Comparison of ENCODE assay signal across 20 cellular contexts in genomic region chr20:32517914-32518592, GRCh38.
DNase-seq lines count a peak whose midpoint lies in the region; ATAC-seq, FAIRE-seq and TF ChIP-seq lines count a peak whose summit lies in the region.
"Had no signal": no experiment of that assay in that cellular context is flagged by ENCODE, and none has a peak within 500 bp of the region (broad histone marks: within the 10 kb centered on the region; RNA-seq: fewer than 3 reads in every experiment).

No MANE protein-coding gene starts in this region.

- H3K36me3 ChIP-seq in left ventricle myocardium inferior = no peaks in the 10 kb centered on the region
- H3K36me3 ChIP-seq in right atrium auricular region = no peaks in the 10 kb centered on the region
- H3K36me3 ChIP-seq in K562 (ENCODE audit: control insufficient read depth, insufficient read depth, low read length) = peaks cover 76% of the 10 kb centered on the region; the same call in 2 of the 3 replicates
- H3K36me3 ChIP-seq in mesenchymal stem cell (ENCODE audit: control insufficient read depth in 1 of 2, insufficient read depth in 2 of 2, low read depth in 1 of 2, low read length in 2 of 2) = peaks cover 0 to 2% of the 10 kb centered on the region in 2 experiments
- H3K36me3 ChIP-seq: neutrophil had no signal

- H3K27ac ChIP-seq in left ventricle myocardium inferior (replicated peaks) (peak overlapping the region; percentile 82), right atrium auricular region (no peak overlapping the region), K562 (ENCODE audit: extremely low read depth, low read depth, low read length) (no peak overlapping the region), mesenchymal stem cell (ENCODE audit: low read length, poor library complexity, severe bottlenecking) (no peak overlapping the region)
- H3K27ac ChIP-seq: neutrophil, testis had no signal

- no peak overlapping the region for H3K14ac ChIP-seq in mesenchymal stem cell (ENCODE audit: low read length in 2 of 2)

- H2BK120ac ChIP-seq in mesenchymal stem cell (ENCODE audit: low read depth, low read length) = no peak overlapping the region

- POLR2A ChIA-PET in K562 (lab: Yijun Ruan, JAX) = interaction anchor here (0.6 kb wide), 1 partner anchor 146 kb away, joined by 3 read pairs; no protein-coding TSS in a partner anchor

- no peaks in the 10 kb centered on the region for H3K79me2 ChIP-seq in K562 (ENCODE audit: control insufficient read depth, insufficient read depth, low read length)

- no peak overlapping the region for H2AK5ac ChIP-seq in mesenchymal stem cell (ENCODE audit: low read length, severe bottlenecking)

- intact Hi-C loops in left ventricle myocardium inferior (cut with micrococcal nuclease) (no loop called here), K562 (cut with micrococcal nuclease) (no loop called here)

- TF ChIP-seq RAD21 in K562 (CRISPR knock-in tag; conservative IDR thresholded peaks at IDR 0.05 in 1 of 2, IDR thresholded peaks at IDR 0.05 in 1 of 2) = no peak

- H3K27me3 ChIP-seq in left ventricle myocardium inferior (ENCODE audit: low read depth) = no peaks in the 10 kb centered on the region
- no peaks in the 10 kb centered on the region for H3K27me3 ChIP-seq in right atrium auricular region
- no peaks in the 10 kb centered on the region for H3K27me3 ChIP-seq in K562 (ENCODE audit: control insufficient read depth in 2 of 2, insufficient read depth in 2 of 2, low read length in 2 of 2)
- peaks cover 5 to 25% of the 10 kb centered on the region in 2 experiments for H3K27me3 ChIP-seq in mesenchymal stem cell (ENCODE audit: control insufficient read depth in 1 of 2, insufficient read depth in 1 of 2, low read length in 2 of 2)
- H3K27me3 ChIP-seq: neutrophil, testis had no signal

- no peak for ATAC-seq in K562
- ATAC-seq: GM12878 had no signal

- no peak for TF ChIP-seq EP300 in K562 (IDR thresholded peaks at IDR 0.05; ENCODE audit: low read length)

- no peak overlapping the region for H2BK5ac ChIP-seq in mesenchymal stem cell (ENCODE audit: low read depth, low read length, poor library complexity, severe bottlenecking)

- no peak overlapping the region for H3K23ac ChIP-seq in mesenchymal stem cell (ENCODE audit: low read length in 2 of 2)

- H2AFZ ChIP-seq in K562 (ENCODE audit: low read depth, low read length) = no peak overlapping the region
- no peak overlapping the region for H2AFZ ChIP-seq in mesenchymal stem cell (ENCODE audit: low read depth, low read length)

- H4K91ac ChIP-seq in mesenchymal stem cell (ENCODE audit: low read length) = peak overlapping the region; percentile 19

- H3K9ac ChIP-seq in K562 (ENCODE audit: insufficient read depth in 1 of 2, low read depth in 2 of 2, low read length in 2 of 2) = peak overlapping the region in 1 of 2 experiments; percentile 56; a peak in 1 of 4 replicates
- H3K9ac ChIP-seq in mesenchymal stem cell (ENCODE audit: low read length) = no peak overlapping the region

- in situ Hi-C loops in K562 (cut with MboI) = loop anchor here (5.0 to 10.0 kb wide), 2 partner anchors 134 to 257 kb away; no protein-coding TSS in a partner anchor

- H3K4me1 ChIP-seq in left ventricle myocardium inferior = peaks cover 39% of the 10 kb centered on the region
- H3K4me1 ChIP-seq in right atrium auricular region = peaks cover 0 to 42% of the 10 kb centered on the region in 2 donors
- H3K4me1 ChIP-seq in K562 (replicated peaks in 1 of 2; ENCODE audit: control insufficient read depth in 2 of 2, insufficient read depth in 2 of 2, low read length in 2 of 2) = peaks cover 5 to 36% of the 10 kb centered on the region in 2 experiments; a peak in 3 of 5 replicates
- peaks cover 17% of the 10 kb centered on the region for H3K4me1 ChIP-seq in mesenchymal stem cell (ENCODE audit: control insufficient read depth, insufficient read depth, low read depth, low read length)

- H3K18ac ChIP-seq in mesenchymal stem cell (ENCODE audit: low read depth in 1 of 2, low read length in 2 of 2) = peak overlapping the region in 1 of 2 experiments; percentile 84

- DNase-seq in left ventricle myocardium inferior (no peak), right atrium auricular region (ENCODE audit: low spot score) (no peak), K562 (ENCODE audit: extremely low read depth in 1 of 4, low spot score in 3 of 4) (no peak), mesenchymal stem cell (no peak), type B pancreatic cell (ENCODE audit: extremely low spot score, unreplicated experiment) (no peak), GM19239 (ENCODE audit: insufficient read length, low spot score) (no peak), inferior parietal cortex (ENCODE audit: extremely low spot score) (no peak)
- DNase-seq in stimulated activated CD4-positive, alpha-beta T cell treated with anti-CD3 and anti-CD28 coated beads, Interleukin-2, amount 100 ng/mL, for 48 hours = no peak
- DNase-seq: DMS53; KBM-7; NCI-H146; NCI-H2171 treated with DMSO at 0.1 percent for 48 hours; stimulated activated CD4-positive, alpha-beta T cell treated with anti-CD3 and anti-CD28 coated beads, Interleukin-15, amount 100 ng/mL, for 24 hours; SW 1271; testis had no signal

- H3K36me3 Mint-ChIP-seq in type B pancreatic cell = peaks cover 5% of the 10 kb centered on the region

- H3K4me3 ChIP-seq in left ventricle myocardium inferior = no peak overlapping the region
- H3K4me3 ChIP-seq in right atrium auricular region = no peak overlapping the region
- no peak overlapping the region for H3K4me3 ChIP-seq in K562
- no peak overlapping the region for H3K4me3 ChIP-seq in mesenchymal stem cell (ENCODE audit: insufficient read depth in 1 of 2, low read depth in 1 of 2, low read length in 2 of 2)
- H3K4me3 ChIP-seq: GM12878, testis had no signal

- WGBS in K562 (ENCODE audit: insufficient coverage, low coverage, missing lambda C conversion rate) = 91% methylated on average over 10 of the region's 15 CpGs
- 85% methylated on average over 15 of the region's 15 CpGs for WGBS in mesenchymal stem cell

- no peaks in the 10 kb centered on the region; the same call in 1 of the 2 replicates for H4K20me1 ChIP-seq in K562 (replicated peaks; ENCODE audit: control insufficient read depth, insufficient read depth, low read length)

- peaks cover 7% of the 10 kb centered on the region for H3K27me3 Mint-ChIP-seq in type B pancreatic cell
- H3K27me3 Mint-ChIP-seq: CD8-positive, alpha-beta memory T cell had no signal

- H2BK12ac ChIP-seq in mesenchymal stem cell (ENCODE audit: low read length in 2 of 2) = peak overlapping the region; percentile 76 to 96

- H3K9me3 ChIP-seq in left ventricle myocardium inferior (replicated peaks) (no peaks in the 10 kb centered on the region), right atrium auricular region (no peaks in the 10 kb centered on the region), K562 (replicated peaks; ENCODE audit: control insufficient read depth, insufficient read depth, low read depth, low read length) (no peaks in the 10 kb centered on the region), mesenchymal stem cell (ENCODE audit: control insufficient read depth, low read length) (no peaks in the 10 kb centered on the region)
- H3K9me3 ChIP-seq: neutrophil, testis had no signal

- H3K4me2 ChIP-seq in K562 (ENCODE audit: insufficient read depth, low read length) (no peak overlapping the region), mesenchymal stem cell (ENCODE audit: low read length, poor library complexity, severe bottlenecking) (no peak overlapping the region)

- H2BK15ac ChIP-seq in mesenchymal stem cell (ENCODE audit: low read depth, poor library complexity, severe bottlenecking) = no peak overlapping the region

- H3K27ac Mint-ChIP-seq in type B pancreatic cell = peak overlapping the region; percentile 24

- no TSS peak for BruUV-seq in K562 (replicated peaks; lab: Mats Ljungman, UMichigan)

- H3K9me3 Mint-ChIP-seq in type B pancreatic cell = no peaks in the 10 kb centered on the region
- H3K9me3 Mint-ChIP-seq: CD8-positive, alpha-beta memory T cell had no signal

- CTCF ChIA-PET in K562 (lab: Yijun Ruan, JAX; ENCODE audit: low intra/inter-chr PET ratio) = no interaction called here

- TF ChIP-seq CTCF in left ventricle myocardium inferior (IDR thresholded peaks at IDR 0.05; ENCODE audit: borderline replicate concordance) (no peak), right atrium auricular region (IDR thresholded peaks at IDR 0.05) (no peak), K562 (IDR thresholded peaks at IDR 0.05 in 2 of 3, conservative IDR thresholded peaks at IDR 0.05 in 1 of 3; ENCODE audit: insufficient read depth in 2 of 3, low read depth in 1 of 3, low read length in 3 of 3) (no peak), type B pancreatic cell (conservative IDR thresholded peaks at IDR 0.05) (no peak)

- FAIRE-seq in K562 (lab: Jason Lieb, UNC) (no peak), GM19239 (lab: Jason Lieb, UNC) (no peak)
- FAIRE-seq: bronchial epithelial cell, frontal cortex, GM12878 had no signal

- peaks cover 44% of the 10 kb centered on the region for H3K4me1 Mint-ChIP-seq in type B pancreatic cell (ENCODE audit: unreplicated experiment)

- H3K79me1 ChIP-seq in mesenchymal stem cell (replicated peaks; ENCODE audit: low read length, poor library complexity, severe bottlenecking) = no peaks in the 10 kb centered on the region

- peak overlapping the region in 1 of 2 experiments; percentile 13 for H3K4ac ChIP-seq in mesenchymal stem cell (ENCODE audit: low read depth in 1 of 2, low read length in 2 of 2)

- H3K9me1 ChIP-seq in K562 (ENCODE audit: control insufficient read depth, insufficient read depth, low read length) = no peaks in the 10 kb centered on the region

- no peak overlapping the region for H3K4me3 Mint-ChIP-seq in type B pancreatic cell
- H3K4me3 Mint-ChIP-seq: CD8-positive, alpha-beta memory T cell had no signal

- TF ChIP-seq POLR2A in K562 (conservative IDR thresholded peaks at IDR 0.05) = no peak

- H4K8ac ChIP-seq in mesenchymal stem cell (ENCODE audit: low read length) = no peak overlapping the region

TF ChIP-seq in K562, 482 proteins besides CTCF, POLR2A, EP300 and RAD21:
- TF ChIP-seq RBM22 (IDR thresholded peaks at IDR 0.05; ENCODE audit: low read depth, low read length, poor library complexity, severe bottlenecking) = peak; percentile 25
- TF ChIP-seq RBM39 (optimal IDR thresholded peaks at IDR 0.05; ENCODE audit: low read depth, low read length) = no peak
